Comparison of ENCODE assay signal across 12 cellular contexts in genomic region chr14:93317836-93318807, GRCh38. TPM values are rescaled to one million over a fixed set of nuclear protein-coding genes. Genes with fewer than 3 reads are reported as not detected.
DNase-seq lines count a peak whose midpoint lies in the region; ATAC-seq and TF ChIP-seq lines count a peak whose summit lies in the region.
"Had no signal": no experiment of that assay in that cellular context is flagged by ENCODE, and none has a peak within 500 bp of the region (broad histone marks: within the 10 kb centered on the region; RNA-seq: fewer than 3 reads in every experiment).

No MANE protein-coding gene starts in this region.

- H3K9me3 ChIP-seq in BLaER1 (peaks cover 7% of the 10 kb centered on the region; the same call in 1 of the 2 replicates), mesodermal cell (ENCODE audit: control insufficient read depth, low read length) (no peaks in the 10 kb centered on the region), MG63 (no peaks in the 10 kb centered on the region), uterus (no peaks in the 10 kb centered on the region)
- H3K9me3 ChIP-seq: gastroesophageal sphincter, tibial nerve had no signal

- H4K20me1 ChIP-seq in BLaER1: peaks cover 71% of the 10 kb centered on the region

- 76 to 89% methylated on average over 2 to 3 of the region's 6 CpGs for WGBS in mesodermal cell (ENCODE audit: insufficient coverage in 2 of 2), 2 experiments

- H3K4me1 ChIP-seq in BLaER1 (peaks cover 37% of the 10 kb centered on the region), mesodermal cell (ENCODE audit: control insufficient read depth, insufficient read depth, low read length, poor library complexity, severe bottlenecking) (peaks cover 40% of the 10 kb centered on the region), uterus (no peaks in the 10 kb centered on the region)

- TF ChIP-seq POLR2A in uterus (IDR thresholded peaks at IDR 0.05): no peak

- intact Hi-C loops in uterus (cut with DNase I; ENCODE audit: low total_unique reads): no loop called here

- peak overlapping the region; percentile 73 for H3K9ac ChIP-seq in BLaER1

- H3K36me3 ChIP-seq in BLaER1 (peaks cover 9% of the 10 kb centered on the region; the same call in 1 of the 2 replicates), mesodermal cell (ENCODE audit: control insufficient read depth, insufficient read depth, low read length) (peaks cover 20% of the 10 kb centered on the region), MG63 (no peaks in the 10 kb centered on the region), uterus (no peaks in the 10 kb centered on the region)
- H3K36me3 ChIP-seq: gastroesophageal sphincter had no signal

- H3K27ac ChIP-seq in BLaER1 (peak overlapping the region; percentile 68; the same call in 1 of the 2 replicates), mesodermal cell (ENCODE audit: low read depth, low read length, severe bottlenecking) (peak overlapping the region; percentile 88), uterus (no peak overlapping the region)
- H3K27ac ChIP-seq: gastroesophageal sphincter, tibial nerve had no signal

- peak overlapping the region; percentile 79 for H3K4me2 ChIP-seq in BLaER1

- ATAC-seq in GM19397 (IDR thresholded peaks at IDR 0.05; ENCODE audit: unreplicated experiment): no peak
- ATAC-seq: gastroesophageal sphincter had no signal

- TF ChIP-seq CTCF in uterus (IDR thresholded peaks at IDR 0.05): no peak

- DNase-seq in NCI-H226: peak; percentile 74
- DNase-seq in dermis blood vessel endothelial cell: peak; percentile 80
- DNase-seq in MG63: no peak
- DNase-seq in uterus: no peak
- no peak for DNase-seq in NCI-H187 treated with DMSO at 0.1 percent for 48 hours (lab: John Stamatoyannopoulos, UW)
- DNase-seq: activated T-cell treated with anti-CD3 and anti-CD28 coated beads, Interleukin-2, amount 50 U/mL, for 1 hour had no signal

- peak overlapping the region; percentile 18; the same call in 1 of the 2 replicates for H3K4me3 ChIP-seq in BLaER1
- H3K4me3 ChIP-seq in mesodermal cell (ENCODE audit: extremely low read depth, insufficient read depth, low read length, poor library complexity, severe bottlenecking): no peak overlapping the region
- H3K4me3 ChIP-seq in MG63: no peak overlapping the region
- H3K4me3 ChIP-seq in uterus: no peak overlapping the region
- H3K4me3 ChIP-seq: gastroesophageal sphincter, tibial nerve had no signal

- H3K27me3 ChIP-seq in BLaER1: no peaks in the 10 kb centered on the region
- no peaks in the 10 kb centered on the region for H3K27me3 ChIP-seq in MG63
- no peaks in the 10 kb centered on the region for H3K27me3 ChIP-seq in uterus
- H3K27me3 ChIP-seq: gastroesophageal sphincter, tibial nerve had no signal

RNA-seq across cellular contexts. Expression of gene BTBD7, which starts 14.7 kb away (rescaled TPM):
- 30.8 and 31.3 TPM in 2 replicates for total RNA-seq in dermis blood vessel endothelial cell
- 19.1 TPM for polyA plus RNA-seq in mesodermal cell (2013, experiment 1 of 2)
- polyA plus RNA-seq in mesodermal cell (2013, experiment 2 of 2): 19.3 TPM
- 4.8 and 8.6 TPM in 2 replicates for total RNA-seq in MG63 (2014; rRNA removed; shearing (Covaris generic); ENCODE audit: low replicate concordance)
- total RNA-seq in uterus: 10 to 100 TPM; 16.7 to 60.4 (median 55.3) TPM

RNA-seq across cellular contexts. Expression of gene COX8C, which starts 28.9 kb away (rescaled TPM):
- total RNA-seq in dermis blood vessel endothelial cell (0.23 TPM in 1 of 2 replicates, not detected in the other), uterus (not detected)
- polyA plus RNA-seq in mesodermal cell (2013, experiment 1 of 2): not detected
- not detected for polyA plus RNA-seq in mesodermal cell (2013, experiment 2 of 2)
- total RNA-seq in MG63 (2014; rRNA removed; shearing (Covaris generic); ENCODE audit: low replicate concordance): not detected in 2 replicates
- total RNA-seq: gastroesophageal sphincter, skeletal muscle tissue, tibial nerve had no signal

Comparison
In these comparisons a context has a peak if more than half of its experiments do, and no peak if none do; other contexts are left out.
1. H3K27ac ChIP-seq: peak in BLaER1 (single experiment) and mesodermal cell (single experiment); none in uterus (0 of 2).
2. DNase-seq: peak in NCI-H226 (single experiment) and dermis blood vessel endothelial cell (single experiment); none in MG63 (single experiment), uterus (0 of 2) and NCI-H187 treated with DMSO at 0.1 percent for 48 hours (single experiment).